In genomic region chr12:48969160-48969771, GRCh38 we compare ENCODE assay signal across 16 cellular contexts. TPM values are rescaled to one million over a fixed set of nuclear protein-coding genes. Genes with fewer than 3 reads are reported as not detected.
DNase-seq lines count a peak whose midpoint lies in the region; FAIRE-seq and TF ChIP-seq lines count a peak whose summit lies in the region.
"Had no signal": no experiment of that assay in that cellular context is flagged by ENCODE, and none has a peak within 500 bp of the region (broad histone marks: within the 10 kb centered on the region; RNA-seq: fewer than 3 reads in every experiment).

No MANE protein-coding gene starts in this region.

- no peaks in the 10 kb centered on the region for H3K79me1 ChIP-seq in H9 (ENCODE audit: insufficient read depth, low read depth, low read length, poor library complexity, severe bottlenecking)

- peak overlapping the region; percentile 48 for H3K4me3 ChIP-seq in ectodermal cell (ENCODE audit: insufficient read depth, low read depth, low read length)

- peaks cover 75% of the 10 kb centered on the region for H3K27me3 Mint-ChIP-seq in H9 (ENCODE audit: low read depth)
- H3K27me3 Mint-ChIP-seq in nephron progenitor cell (ENCODE audit: low read depth, poor library complexity), result peaks cover 70% of the 10 kb centered on the region

- H3T11ph ChIP-seq in H9 (ENCODE audit: low read length), result no peak overlapping the region

- H3K9me3 Mint-ChIP-seq in H9 (peaks cover 0 to 2% of the 10 kb centered on the region in 2 experiments; a peak in 3 of 5 replicates), nephron progenitor cell (no peaks in the 10 kb centered on the region)
- H3K9me3 Mint-ChIP-seq: T-helper 1 cell treated with Interleukin-12 subunit alpha and Interleukin-12 subunit beta and Interleukin-4 antibody, amounts not matched to agents 30 μg/mL and 1 μg/mL, for 36 hours had no signal

- DNase-seq in DMS53 (lab: John Stamatoyannopoulos, UW) (peak; percentile 38), DMS53 treated with DMSO at 0.1 percent for 48 hours (lab: John Stamatoyannopoulos, UW; ENCODE audit: unreplicated experiment) (no peak), H9 (no peak), nephron progenitor cell (no peak), NCI-H2227 treated with DMSO at 0.1 percent for 48 hours (lab: John Stamatoyannopoulos, UW) (no peak), ecto neural progenitor cell (ENCODE audit: low spot score) (no peak), D721Med (ENCODE audit: insufficient read length, low spot score) (no peak)
- DNase-seq: DMS 273 treated with DMSO at 0.1 percent for 48 hours, NCI-H1436 treated with DMSO at 0.1 percent for 48 hours, NCI-H510A, occipital lobe had no signal

- no peak overlapping the region for H2BK15ac ChIP-seq in H9 (ENCODE audit: low read depth, low read length)

- no peak overlapping the region for H3K56ac ChIP-seq in H9 (ENCODE audit: insufficient read length, low read depth, low read length)

- no peak overlapping the region for H3K4ac ChIP-seq in H9 (ENCODE audit: low read depth, low read length)

- H4K5ac ChIP-seq in H9 (ENCODE audit: insufficient read length, low read depth, low read length), result no peak overlapping the region

- H3K4me1 Mint-ChIP-seq in H9 (peaks cover 61 to 65% of the 10 kb centered on the region in 2 experiments), nephron progenitor cell (peaks cover 60% of the 10 kb centered on the region)

- H3K27me3 ChIP-seq in H9 (ENCODE audit: insufficient read depth, low read length), result peaks cover 65% of the 10 kb centered on the region
- peaks cover 60% of the 10 kb centered on the region for H3K27me3 ChIP-seq in ectodermal cell (ENCODE audit: control insufficient read depth, insufficient read depth, low read length, poor library complexity, severe bottlenecking)

- H3K36me3 Mint-ChIP-seq in H9 (ENCODE audit: insufficient read depth in 1 of 3, low read depth in 3 of 3) (no peaks in the 10 kb centered on the region; a peak in 1 of 7 replicates), nephron progenitor cell (ENCODE audit: low read depth) (no peaks in the 10 kb centered on the region)

- no peak overlapping the region for H3K27ac Mint-ChIP-seq in H9
- H3K27ac Mint-ChIP-seq in nephron progenitor cell, result no peak overlapping the region
- H3K27ac Mint-ChIP-seq: T-helper 1 cell treated with Interleukin-12 subunit alpha and Interleukin-12 subunit beta and Interleukin-4 antibody, amounts not matched to agents 30 μg/mL and 1 μg/mL, for 36 hours had no signal

- no peaks in the 10 kb centered on the region for H3K9me3 ChIP-seq in H9 (ENCODE audit: control insufficient read depth, low read depth, low read length)
- H3K9me3 ChIP-seq in ectodermal cell (ENCODE audit: control insufficient read depth, low read length), result no peaks in the 10 kb centered on the region

- no peak overlapping the region for H2AK5ac ChIP-seq in H9 (ENCODE audit: insufficient read length, low read length)

- no peak overlapping the region for H3K27ac ChIP-seq in H9 (ENCODE audit: insufficient read length, low read depth, low read length)
- H3K27ac ChIP-seq in ectodermal cell (ENCODE audit: insufficient read depth, low read depth, low read length, poor library complexity, severe bottlenecking), result no peak overlapping the region
- H3K27ac ChIP-seq: 22Rv1, RWPE1 had no signal

- no peak overlapping the region for H2BK120ac ChIP-seq in H9 (ENCODE audit: low read depth, low read length, poor library complexity, severe bottlenecking)

- H3K4me2 ChIP-seq in H9 (ENCODE audit: insufficient read depth, insufficient read length, low read length), result no peak overlapping the region

- no peak overlapping the region for H2BK20ac ChIP-seq in H9 (ENCODE audit: low read depth, low read length, poor library complexity, severe bottlenecking)

- no peaks in the 10 kb centered on the region for H4K20me1 ChIP-seq in H9 (ENCODE audit: control insufficient read depth, insufficient read depth, insufficient read length)

- TF ChIP-seq CTCF in H9 (conservative IDR thresholded peaks at IDR 0.05), result no peak
- no peak for TF ChIP-seq CTCF in nephron progenitor cell (IDR thresholded peaks at IDR 0.05)
- TF ChIP-seq CTCF in D721Med (IDR thresholded peaks at IDR 0.05; ENCODE audit: insufficient read depth, missing control alignments), result no peak

- peaks cover 11% of the 10 kb centered on the region for H3K4me1 ChIP-seq in H9 (ENCODE audit: insufficient read depth, low read length)
- H3K4me1 ChIP-seq in ectodermal cell (ENCODE audit: control insufficient read depth, insufficient read depth, low read length), result peaks cover 27% of the 10 kb centered on the region

- no CpG with 5 or more reads among the region's 8 CpGs for WGBS in H9 (ENCODE audit: extremely low coverage, insufficient read length, low lambda C conversion rate)
- 21 to 25% methylated on average over 8 of the region's 8 CpGs for WGBS in ectodermal cell, 2 experiments

- no peak overlapping the region for H2AFZ ChIP-seq in H9 (ENCODE audit: low read length)

- no peak overlapping the region for H3K18ac ChIP-seq in H9 (ENCODE audit: insufficient read length, low read depth, low read length)

- no peak overlapping the region for H2BK12ac ChIP-seq in H9 (ENCODE audit: insufficient read length, low read depth, low read length)

- no peak overlapping the region for H4K8ac ChIP-seq in H9 (replicated peaks; ENCODE audit: insufficient read length, low read depth, low read length)

- H4K91ac ChIP-seq in H9 (ENCODE audit: insufficient read length, low read depth, low read length), result no peak overlapping the region

- H2BK5ac ChIP-seq in H9 (ENCODE audit: insufficient read length, low read length), result no peak overlapping the region

- no peak overlapping the region for H3K9ac ChIP-seq in H9 (ENCODE audit: extremely low read depth, insufficient read length, low read length)

- no peak for FAIRE-seq in D721Med (lab: Jason Lieb, UNC)

- no peak overlapping the region for H3K14ac ChIP-seq in H9 (ENCODE audit: insufficient read depth, low read length)

- H3K36me3 ChIP-seq in ectodermal cell (ENCODE audit: control insufficient read depth, insufficient read depth, low read length), result no peaks in the 10 kb centered on the region

- no peak overlapping the region for H3K23ac ChIP-seq in H9 (ENCODE audit: insufficient read length, low read depth, low read length)

- H3K79me2 ChIP-seq in H9 (ENCODE audit: insufficient read depth, low read length), result no peaks in the 10 kb centered on the region

- H3K23me2 ChIP-seq in H9 (ENCODE audit: insufficient read length, low read depth, low read length, poor library complexity, severe bottlenecking), result peaks cover 9% of the 10 kb centered on the region

- peak overlapping the region; percentile 27 to 66; a peak in 4 of 5 replicates for H3K4me3 Mint-ChIP-seq in H9
- peak overlapping the region; percentile 52 for H3K4me3 Mint-ChIP-seq in nephron progenitor cell
- H3K4me3 Mint-ChIP-seq: T-helper 1 cell treated with Interleukin-12 subunit alpha and Interleukin-12 subunit beta and Interleukin-4 antibody, amounts not matched to agents 30 μg/mL and 1 μg/mL, for 36 hours had no signal

RNA-seq across cellular contexts. Expression of gene WNT10B, which starts 2.3 kb away (rescaled TPM):
- total RNA-seq in H9 (2021), result 0.37 and 0.53 TPM in 2 replicates
- 31.1 TPM for polyA plus RNA-seq in ectodermal cell (2013, experiment 1 of 4)
- 28.7 TPM for polyA plus RNA-seq in ectodermal cell (2013, experiment 2 of 4)
- 25.6 TPM for polyA plus RNA-seq in ectodermal cell (2013, experiment 3 of 4)
- 26.8 TPM for polyA plus RNA-seq in ectodermal cell (2013, experiment 4 of 4)

RNA-seq across cellular contexts. Expression of gene WNT1, which starts 8.9 kb away (rescaled TPM):
- not detected in 2 replicates for total RNA-seq in H9 (2021)
- polyA plus RNA-seq in ectodermal cell (2013, experiment 1 of 4), result 98.6 TPM
- 111 TPM for polyA plus RNA-seq in ectodermal cell (2013, experiment 2 of 4)
- polyA plus RNA-seq in ectodermal cell (2013, experiment 3 of 4), result 122 TPM
- 116 TPM for polyA plus RNA-seq in ectodermal cell (2013, experiment 4 of 4)
- total RNA-seq: left ventricle myocardium superior, occipital lobe had no signal

RNA-seq across cellular contexts. Expression of gene ARF3, which starts 12.0 kb away (rescaled TPM):
- 254 and 263 TPM in 2 replicates for total RNA-seq in H9 (2021)
- 277 TPM for polyA plus RNA-seq in ectodermal cell (2013, experiment 1 of 4)
- 276 TPM for polyA plus RNA-seq in ectodermal cell (2013, experiment 2 of 4)
- polyA plus RNA-seq in ectodermal cell (2013, experiment 3 of 4), result 131 TPM
- polyA plus RNA-seq in ectodermal cell (2013, experiment 4 of 4), result 157 TPM

RNA-seq across cellular contexts. Expression of gene DDN, which starts 29.9 kb away (rescaled TPM):
- 0.35 and 0.39 TPM in 2 replicates for total RNA-seq in H9 (2021)
- polyA plus RNA-seq in ectodermal cell (2013, experiment 1 of 4), result 5.3 TPM
- polyA plus RNA-seq in ectodermal cell (2013, experiment 2 of 4), result 5.0 TPM
- 3.9 TPM for polyA plus RNA-seq in ectodermal cell (2013, experiment 3 of 4)
- polyA plus RNA-seq in ectodermal cell (2013, experiment 4 of 4), result 4.0 TPM

RNA-seq across cellular contexts. Expression of gene FKBP11, which starts 44.0 kb away (rescaled TPM):
- 40.8 and 43.6 TPM in 2 replicates for total RNA-seq in H9 (2021)
- 27.6 TPM for polyA plus RNA-seq in ectodermal cell (2013, experiment 1 of 4)
- 25.0 TPM for polyA plus RNA-seq in ectodermal cell (2013, experiment 2 of 4)
- 26.7 TPM for polyA plus RNA-seq in ectodermal cell (2013, experiment 3 of 4)
- 24.4 TPM for polyA plus RNA-seq in ectodermal cell (2013, experiment 4 of 4)
